Comparison of ENCODE assay signal across 1 cellular context in the genomic region with DNA sequence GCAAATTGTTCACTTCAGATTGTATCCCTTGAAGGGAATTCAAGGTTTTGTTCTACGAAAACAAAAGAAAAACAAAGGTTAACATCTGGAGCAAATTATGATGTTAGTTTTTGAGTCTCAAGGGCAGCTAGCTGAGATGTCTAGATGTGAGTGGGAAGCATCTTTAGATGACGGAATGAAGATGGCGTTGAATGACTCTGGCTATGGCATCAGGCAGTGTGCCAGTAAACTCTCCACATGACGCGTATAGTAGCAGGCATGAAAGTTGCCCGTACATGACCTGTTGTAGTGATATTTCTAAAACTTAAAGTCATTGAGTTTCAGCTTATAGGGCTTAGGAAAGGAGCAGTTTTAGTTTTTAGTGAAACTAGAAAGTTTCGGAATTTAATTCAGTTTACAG.
TF ChIP-seq lines count a peak whose summit lies in the region.

No MANE protein-coding gene starts in this region.

TF ChIP-seq in SK-N-SH treated with all-trans-retinoic acid at 6 μM for 48 hours, 23 proteins besides CTCF, POLR2A, EP300 and RAD21 (continued from another document):
- TF ChIP-seq, protein P1, sequence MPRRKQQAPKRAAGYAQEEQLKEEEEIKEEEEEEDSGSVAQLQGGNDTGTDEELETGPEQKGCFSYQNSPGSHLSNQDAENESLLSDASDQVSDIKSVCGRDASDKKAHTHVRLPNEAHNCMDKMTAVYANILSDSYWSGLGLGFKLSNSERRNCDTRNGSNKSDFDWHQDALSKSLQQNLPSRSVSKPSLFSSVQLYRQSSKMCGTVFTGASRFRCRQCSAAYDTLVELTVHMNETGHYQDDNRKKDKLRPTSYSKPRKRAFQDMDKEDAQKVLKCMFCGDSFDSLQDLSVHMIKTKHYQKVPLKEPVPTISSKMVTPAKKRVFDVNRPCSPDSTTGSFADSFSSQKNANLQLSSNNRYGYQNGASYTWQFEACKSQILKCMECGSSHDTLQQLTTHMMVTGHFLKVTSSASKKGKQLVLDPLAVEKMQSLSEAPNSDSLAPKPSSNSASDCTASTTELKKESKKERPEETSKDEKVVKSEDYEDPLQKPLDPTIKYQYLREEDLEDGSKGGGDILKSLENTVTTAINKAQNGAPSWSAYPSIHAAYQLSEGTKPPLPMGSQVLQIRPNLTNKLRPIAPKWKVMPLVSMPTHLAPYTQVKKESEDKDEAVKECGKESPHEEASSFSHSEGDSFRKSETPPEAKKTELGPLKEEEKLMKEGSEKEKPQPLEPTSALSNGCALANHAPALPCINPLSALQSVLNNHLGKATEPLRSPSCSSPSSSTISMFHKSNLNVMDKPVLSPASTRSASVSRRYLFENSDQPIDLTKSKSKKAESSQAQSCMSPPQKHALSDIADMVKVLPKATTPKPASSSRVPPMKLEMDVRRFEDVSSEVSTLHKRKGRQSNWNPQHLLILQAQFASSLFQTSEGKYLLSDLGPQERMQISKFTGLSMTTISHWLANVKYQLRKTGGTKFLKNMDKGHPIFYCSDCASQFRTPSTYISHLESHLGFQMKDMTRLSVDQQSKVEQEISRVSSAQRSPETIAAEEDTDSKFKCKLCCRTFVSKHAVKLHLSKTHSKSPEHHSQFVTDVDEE (CRISPR knock-in tag; IDR thresholded peaks at IDR 0.05), result no peak
- TF ChIP-seq PPARA (CRISPR knock-in tag; IDR thresholded peaks at IDR 0.05; ENCODE audit: borderline replicate concordance) (no peak), ISL1 (CRISPR knock-in tag; IDR thresholded peaks at IDR 0.05) (no peak), OSR1 (CRISPR knock-in tag; IDR thresholded peaks at IDR 0.05) (no peak), ZFP30 (CRISPR knock-in tag; IDR thresholded peaks at IDR 0.05) (no peak), SNAI2 (CRISPR knock-in tag; IDR thresholded peaks at IDR 0.05) (no peak), ARNTL (CRISPR knock-in tag; IDR thresholded peaks at IDR 0.05; ENCODE audit: borderline replicate concordance, low read depth) (no peak), POU6F1 (CRISPR knock-in tag; IDR thresholded peaks at IDR 0.05; ENCODE audit: borderline replicate concordance, low read depth) (no peak), BACH2 (CRISPR knock-in tag; IDR thresholded peaks at IDR 0.05; ENCODE audit: borderline replicate concordance) (no peak)
- TF ChIP-seq, protein P2, sequence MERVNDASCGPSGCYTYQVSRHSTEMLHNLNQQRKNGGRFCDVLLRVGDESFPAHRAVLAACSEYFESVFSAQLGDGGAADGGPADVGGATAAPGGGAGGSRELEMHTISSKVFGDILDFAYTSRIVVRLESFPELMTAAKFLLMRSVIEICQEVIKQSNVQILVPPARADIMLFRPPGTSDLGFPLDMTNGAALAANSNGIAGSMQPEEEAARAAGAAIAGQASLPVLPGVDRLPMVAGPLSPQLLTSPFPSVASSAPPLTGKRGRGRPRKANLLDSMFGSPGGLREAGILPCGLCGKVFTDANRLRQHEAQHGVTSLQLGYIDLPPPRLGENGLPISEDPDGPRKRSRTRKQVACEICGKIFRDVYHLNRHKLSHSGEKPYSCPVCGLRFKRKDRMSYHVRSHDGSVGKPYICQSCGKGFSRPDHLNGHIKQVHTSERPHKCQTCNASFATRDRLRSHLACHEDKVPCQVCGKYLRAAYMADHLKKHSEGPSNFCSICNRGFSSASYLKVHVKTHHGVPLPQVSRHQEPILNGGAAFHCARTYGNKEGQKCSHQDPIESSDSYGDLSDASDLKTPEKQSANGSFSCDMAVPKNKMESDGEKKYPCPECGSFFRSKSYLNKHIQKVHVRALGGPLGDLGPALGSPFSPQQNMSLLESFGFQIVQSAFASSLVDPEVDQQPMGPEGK (CRISPR knock-in tag; IDR thresholded peaks at IDR 0.05; ENCODE audit: borderline replicate concordance), result no peak
TF ChIP-seq in SK-N-SH treated with all-trans-retinoic acid at 6 μM for 48 hours: peak in this region for 0.
